Comparison of ENCODE assay signal across 21 cellular contexts in genomic region chr3:163364717-163365116, GRCh38.
"Had no signal": no experiment of that assay in that cellular context is flagged by ENCODE, and none has a peak within 500 bp of the region (broad histone marks: within the 10 kb centered on the region; RNA-seq: fewer than 3 reads in every experiment).

No MANE protein-coding gene starts in this region.

- H3K36me3 ChIP-seq: left ventricle myocardium inferior, ovary, right lobe of liver, tibial nerve, uterus had no signal

- DNase-seq: islet precursor cell; left ventricle myocardium inferior; midbrain; mucosa of descending colon; naive thymus-derived CD4-positive, alpha-beta T cell; ovary; psoas muscle; right lobe of liver; stimulated activated CD4-positive, alpha-beta T cell treated with anti-CD3 and anti-CD28 coated beads, Interleukin-12 subunit alpha, Interleukin-12 subunit beta, amount 100 ng/mL, for 4 hours; stimulated activated CD4-positive, alpha-beta T cell treated with anti-CD3 and anti-CD28 coated beads, Interleukin-15, amount 100 ng/mL, for 24 hours; stimulated activated CD4-positive, alpha-beta T cell treated with anti-CD3 and anti-CD28 coated beads, Interleukin-2, amount 100 ng/mL, for 48 hours; stimulated activated CD4-positive, alpha-beta T cell treated with anti-CD3 and anti-CD28 coated beads, Interleukin-4, amount 100 ng/mL, for 4 hours; stimulated activated CD8-positive, alpha-beta memory T cell treated with anti-CD3 and anti-CD28 coated beads, Interleukin-4, amount 100 ng/mL, for 48 hours; stimulated activated naive CD4-positive, alpha-beta T cell treated with Interleukin-2 at 50 U/mL for 16 hours; stimulated activated naive CD8-positive, alpha-beta T cell treated with anti-CD3 and anti-CD28 coated beads, Interleukin-15, amount 100 ng/mL, for 72 hours; substantia nigra; uterus had no signal

- H2AFZ ChIP-seq: hepatocyte had no signal

- H3K4me2 ChIP-seq: hepatocyte had no signal

- H3K9me3 ChIP-seq: ovary, psoas muscle, right lobe of liver, tibial nerve, uterus had no signal

- H3K4me3 ChIP-seq: hepatocyte, left ventricle myocardium inferior, lung, mucosa of descending colon, ovary, psoas muscle, right lobe of liver, skin epidermis, tibial nerve, uterus had no signal

- H3K27ac ChIP-seq: hepatocyte, left ventricle myocardium inferior, ovary, psoas muscle, right lobe of liver, skin epidermis, tibial nerve, uterus had no signal

- H3K79me2 ChIP-seq: hepatocyte had no signal

- H3K27me3 ChIP-seq: hepatocyte, ovary, right lobe of liver, tibial nerve, uterus had no signal

- H3K4me1 ChIP-seq: left ventricle myocardium inferior, psoas muscle, right lobe of liver, tibial nerve, uterus had no signal
